In genomic region chr3:24154751-24155150, GRCh38 we compare ENCODE assay signal across 23 cellular contexts.
DNase-seq lines count a peak whose midpoint lies in the region; ATAC-seq, FAIRE-seq and TF ChIP-seq lines count a peak whose summit lies in the region.
"Had no signal": no experiment of that assay in that cellular context is flagged by ENCODE, and none has a peak within 500 bp of the region (broad histone marks: within the 10 kb centered on the region; RNA-seq: fewer than 3 reads in every experiment).

No MANE protein-coding gene starts in this region.

- peaks cover 9 to 10% of the 10 kb centered on the region in 2 experiments for H3K4me1 ChIP-seq in trophoblast cell (ENCODE audit: control insufficient read depth in 1 of 2, insufficient read depth in 2 of 2, low read length in 2 of 2)
- H3K4me1 ChIP-seq: breast epithelium, colonic mucosa, pancreas had no signal

- peak overlapping the region; percentile 66 for H3K14ac ChIP-seq in trophoblast cell (ENCODE audit: low read length)

- H2BK5ac ChIP-seq in trophoblast cell (ENCODE audit: low read depth, low read length, poor library complexity), result peak overlapping the region; percentile 63

- no peaks in the 10 kb centered on the region for H3K9me3 ChIP-seq in trophoblast cell (ENCODE audit: insufficient read depth, low read depth, low read length)
- H3K9me3 ChIP-seq: breast epithelium, colonic mucosa, pancreas had no signal

- DNase-seq in trophoblast cell (peak; percentile 87 to 89), mucosa of gallbladder (ENCODE audit: low spot score) (no peak), H54 (ENCODE audit: insufficient read length, low spot score) (no peak), NOMO-1 treated with DMSO at 0.1 percent for 48 hours (lab: John Stamatoyannopoulos, UW; ENCODE audit: unreplicated experiment) (no peak)
- DNase-seq: activated CD4-positive, CD25-positive, alpha-beta regulatory T cell; CD8-positive, alpha-beta memory T cell; colonic mucosa; DMS53; endodermal cell; GF-D8; H7; naive thymus-derived CD4-positive, alpha-beta T cell; NCI-H1417 treated with DMSO at 0.1 percent for 48 hours; NCI-H2107; NCI-H524 treated with DMSO at 0.1 percent for 48 hours; pancreas; T-helper 9 cell had no signal

- H3K18ac ChIP-seq in trophoblast cell (ENCODE audit: low read length), result peak overlapping the region; percentile 74

- H2BK120ac ChIP-seq in trophoblast cell (ENCODE audit: insufficient read depth, low read length, poor library complexity), result no peak overlapping the region

- H3K79me2 ChIP-seq in trophoblast cell (ENCODE audit: control insufficient read depth, insufficient read depth, low read length, poor library complexity), result peaks cover 2% of the 10 kb centered on the region

- no peak overlapping the region for H2BK12ac ChIP-seq in trophoblast cell (ENCODE audit: low read length)

- no peak for TF ChIP-seq POLR2A in H54 (IDR thresholded peaks at IDR 0.05; ENCODE audit: low read depth, low read length)

- H3K4me3 ChIP-seq in trophoblast cell (ENCODE audit: low read depth, low read length), result no peak overlapping the region
- H3K4me3 ChIP-seq: breast epithelium, colonic mucosa, pancreas had no signal

- no peaks in the 10 kb centered on the region for H3K27me3 ChIP-seq in trophoblast cell (ENCODE audit: insufficient read depth, low read length)
- H3K27me3 ChIP-seq: breast epithelium, colonic mucosa, pancreas had no signal

- H3K4ac ChIP-seq in trophoblast cell (ENCODE audit: low read depth, low read length), result no peak overlapping the region

- ATAC-seq in GM18511 (IDR thresholded peaks at IDR 0.05; ENCODE audit: unreplicated experiment) (peak; percentile 14), GM19463 (IDR thresholded peaks at IDR 0.05; ENCODE audit: unreplicated experiment) (peak; percentile 2), HG02759 (IDR thresholded peaks at IDR 0.05; ENCODE audit: unreplicated experiment) (peak; percentile 7)
- ATAC-seq: naive thymus-derived CD4-positive, alpha-beta T cell; pancreas; sciatic nerve; stimulated activated memory B cell treated with anti-CD40 and anti-IgM and Interleukin-4, amounts not matched to agents 10 μg/mL and 1 μg/mL and 100 μg/mL, for 72 hours had no signal

- no peak overlapping the region for H3K23ac ChIP-seq in trophoblast cell (ENCODE audit: low read length)

- peak overlapping the region; percentile 61 for H4K8ac ChIP-seq in trophoblast cell (ENCODE audit: low read depth, low read length)

- H3K4me2 ChIP-seq in trophoblast cell (ENCODE audit: low read length), result no peak overlapping the region

- H2AK5ac ChIP-seq in trophoblast cell (ENCODE audit: low read length), result no peak overlapping the region

- H2AFZ ChIP-seq in trophoblast cell (ENCODE audit: insufficient read depth, low read length, poor library complexity), result no peak overlapping the region

- no peak for FAIRE-seq in H54 (lab: Jason Lieb, UNC)
- FAIRE-seq: pancreas had no signal

- no peak overlapping the region for H4K91ac ChIP-seq in trophoblast cell (ENCODE audit: low read depth, low read length)

- H3K9ac ChIP-seq in trophoblast cell (ENCODE audit: low read length), result no peak overlapping the region

- peaks cover 20% of the 10 kb centered on the region for H3K79me1 ChIP-seq in trophoblast cell (ENCODE audit: low read length)

- H3K27ac ChIP-seq in trophoblast cell (ENCODE audit: low read depth, low read length), result no peak overlapping the region
- H3K27ac ChIP-seq: breast epithelium, colonic mucosa, pancreas had no signal

- H3K36me3 ChIP-seq in trophoblast cell (ENCODE audit: control insufficient read depth in 1 of 2, insufficient read depth in 2 of 2, low read length in 2 of 2), result peaks cover 0 to 2% of the 10 kb centered on the region in 2 experiments
- H3K36me3 ChIP-seq: breast epithelium, colonic mucosa, pancreas had no signal

- no CpG with 5 or more reads among the region's 1 CpG for WGBS in trophoblast cell (ENCODE audit: extremely low coverage, insufficient coverage, insufficient read length)

- no peak overlapping the region for H4K12ac ChIP-seq in trophoblast cell (ENCODE audit: low read depth, low read length)

Comparison
In these comparisons a context has a peak if more than half of its experiments do, and no peak if none do; other contexts are left out.
1. DNase-seq: peak in trophoblast cell (2 of 2); none in mucosa of gallbladder (single experiment), H54 (single experiment) and NOMO-1 treated with DMSO at 0.1 percent for 48 hours (single experiment).
2. Peak in every context shown above with its lines, with median percentiles within 50 percentile points of each other: ATAC-seq.